1 cellular context compared by ENCODE assay signal in genomic region chr13:78215458-78215857, GRCh38.
A peak's percentile ranks its signal among the peaks of the same experiment; 100 is the strongest.
TF ChIP-seq lines count a peak whose summit lies in the region.

No MANE protein-coding gene starts in this region.

TF ChIP-seq in HEK293, 187 proteins besides CTCF, POLR2A, EP300 and RAD21 (continued from another document and continues in another):
- TF ChIP-seq ZNF488 (tag by site-specific recombination; IDR thresholded peaks at IDR 0.05) (no peak), EGR2 (tag by site-specific recombination; IDR thresholded peaks at IDR 0.05; ENCODE audit: low read depth) (no peak), ZNF10 (tag by site-specific recombination; IDR thresholded peaks at IDR 0.05) (no peak), KLF16 (tag by site-specific recombination; IDR thresholded peaks at IDR 0.05) (peak; percentile 55), ZSCAN23 (tag by site-specific recombination; IDR thresholded peaks at IDR 0.05) (no peak), SP7 (tag by site-specific recombination; IDR thresholded peaks at IDR 0.05) (no peak), ZNF211 (tag by site-specific recombination; IDR thresholded peaks at IDR 0.05; ENCODE audit: low read depth) (no peak), ZNF600 (tag by site-specific recombination; IDR thresholded peaks at IDR 0.05) (no peak), ZNF335 (tag by site-specific recombination; conservative IDR thresholded peaks at IDR 0.05) (no peak), AEBP2 (tag by site-specific recombination; IDR thresholded peaks at IDR 0.05; ENCODE audit: borderline replicate concordance) (no peak), SETDB1 (IDR thresholded peaks at IDR 0.05; ENCODE audit: insufficient read length, low read length) (no peak), ZNF404 (tag by site-specific recombination; IDR thresholded peaks at IDR 0.05) (no peak), ZNF146 (tag by site-specific recombination; IDR thresholded peaks at IDR 0.05) (no peak), ZNF837 (tag by site-specific recombination; IDR thresholded peaks at IDR 0.05) (no peak), PRDM2 (tag by site-specific recombination; IDR thresholded peaks at IDR 0.05; ENCODE audit: borderline replicate concordance) (no peak), MEIS1 (CRISPR knock-in tag; IDR thresholded peaks at IDR 0.05; ENCODE audit: borderline replicate concordance) (no peak), ZNF707 (tag by site-specific recombination; IDR thresholded peaks at IDR 0.05) (no peak), ZBTB26 (tag by site-specific recombination; optimal IDR thresholded peaks at IDR 0.05) (no peak), HOXA7 (CRISPR knock-in tag; IDR thresholded peaks at IDR 0.05; ENCODE audit: borderline replicate concordance) (no peak), ZNF514 (tag by site-specific recombination; IDR thresholded peaks at IDR 0.05) (no peak), ZNF701 (tag by site-specific recombination; IDR thresholded peaks at IDR 0.05) (no peak), HOXD13 (CRISPR knock-in tag; IDR thresholded peaks at IDR 0.05; ENCODE audit: borderline replicate concordance) (0 out of 2 replicates have a peak, but pooled peaks have one; percentile 40), TRIM28 (IDR thresholded peaks at IDR 0.05; ENCODE audit: borderline replicate concordance, low read length) (peak; percentile 77), ZXDB (tag by site-specific recombination; IDR thresholded peaks at IDR 0.05) (no peak), ZNF645 (tag by site-specific recombination; IDR thresholded peaks at IDR 0.05) (no peak), ZEB2 (tag by site-specific recombination; IDR thresholded peaks at IDR 0.05) (0 out of 2 replicates have a peak, but pooled peaks have one; percentile 47), KLF1 (tag by site-specific recombination; IDR thresholded peaks at IDR 0.05) (no peak), BCL11B (tag by site-specific recombination; IDR thresholded peaks at IDR 0.05; ENCODE audit: low read depth) (0 out of 2 replicates have a peak, but pooled peaks have one; percentile 47), ZFP3 (tag by site-specific recombination; IDR thresholded peaks at IDR 0.05; ENCODE audit: low read depth) (no peak), KLF10 (tag by site-specific recombination; IDR thresholded peaks at IDR 0.05) (0 out of 2 replicates have a peak, but pooled peaks have one; percentile 36), ZNF426 (tag by site-specific recombination; IDR thresholded peaks at IDR 0.05) (no peak), ZNF16 (tag by site-specific recombination; IDR thresholded peaks at IDR 0.05; ENCODE audit: low read depth) (no peak), ZNF843 (tag by site-specific recombination; IDR thresholded peaks at IDR 0.05) (peak; percentile 41; the same call in 1 of the 2 replicates), ZBTB17 (tag by site-specific recombination; IDR thresholded peaks at IDR 0.05) (no peak), REPIN1 (tag by site-specific recombination; IDR thresholded peaks at IDR 0.05; ENCODE audit: low read depth) (no peak), ZNF776 (tag by site-specific recombination; IDR thresholded peaks at IDR 0.05; ENCODE audit: borderline replicate concordance) (no peak), ZNF658 (tag by site-specific recombination; IDR thresholded peaks at IDR 0.05) (no peak), ZNF768 (tag by site-specific recombination; IDR thresholded peaks at IDR 0.05) (no peak), ZNF324 (tag by site-specific recombination; IDR thresholded peaks at IDR 0.05) (no peak), YY2 (tag by site-specific recombination; IDR thresholded peaks at IDR 0.05) (no peak), WT1 (tag by site-specific recombination; IDR thresholded peaks at IDR 0.05) (peak; percentile 33; the same call in 1 of the 2 replicates), ZNF777 (tag by site-specific recombination; IDR thresholded peaks at IDR 0.05; ENCODE audit: borderline replicate concordance) (no peak), ZNF660 (tag by site-specific recombination; IDR thresholded peaks at IDR 0.05) (no peak), ZNF302 (tag by site-specific recombination; IDR thresholded peaks at IDR 0.05; ENCODE audit: low read depth) (no peak), ZBTB7A (tag by site-specific recombination; IDR thresholded peaks at IDR 0.05; ENCODE audit: low read depth) (no peak), SCRT2 (tag by site-specific recombination; IDR thresholded peaks at IDR 0.05) (no peak), ZFP69B (tag by site-specific recombination; IDR thresholded peaks at IDR 0.05) (no peak), ZSCAN30 (tag by site-specific recombination; IDR thresholded peaks at IDR 0.05) (no peak), ZNF571 (tag by site-specific recombination; IDR thresholded peaks at IDR 0.05) (no peak), SALL2 (tag by site-specific recombination; IDR thresholded peaks at IDR 0.05; ENCODE audit: borderline replicate concordance) (no peak), ZNF792 (tag by site-specific recombination; IDR thresholded peaks at IDR 0.05) (no peak), ZNF830 (tag by site-specific recombination; IDR thresholded peaks at IDR 0.05; ENCODE audit: low read depth) (no peak), ZNF184 (tag by site-specific recombination; IDR thresholded peaks at IDR 0.05) (no peak)
- TF ChIP-seq, protein P1, sequence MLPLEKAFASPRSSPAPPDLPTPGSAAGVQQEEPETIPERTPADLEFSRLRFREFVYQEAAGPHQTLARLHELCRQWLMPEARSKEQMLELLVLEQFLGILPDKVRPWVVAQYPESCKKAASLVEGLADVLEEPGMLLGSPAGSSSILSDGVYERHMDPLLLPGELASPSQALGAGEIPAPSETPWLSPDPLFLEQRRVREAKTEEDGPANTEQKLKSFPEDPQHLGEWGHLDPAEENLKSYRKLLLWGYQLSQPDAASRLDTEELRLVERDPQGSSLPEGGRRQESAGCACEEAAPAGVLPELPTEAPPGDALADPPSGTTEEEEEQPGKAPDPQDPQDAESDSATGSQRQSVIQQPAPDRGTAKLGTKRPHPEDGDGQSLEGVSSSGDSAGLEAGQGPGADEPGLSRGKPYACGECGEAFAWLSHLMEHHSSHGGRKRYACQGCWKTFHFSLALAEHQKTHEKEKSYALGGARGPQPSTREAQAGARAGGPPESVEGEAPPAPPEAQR (tag by site-specific recombination; IDR thresholded peaks at IDR 0.05) = no peak
- TF ChIP-seq, protein P2, sequence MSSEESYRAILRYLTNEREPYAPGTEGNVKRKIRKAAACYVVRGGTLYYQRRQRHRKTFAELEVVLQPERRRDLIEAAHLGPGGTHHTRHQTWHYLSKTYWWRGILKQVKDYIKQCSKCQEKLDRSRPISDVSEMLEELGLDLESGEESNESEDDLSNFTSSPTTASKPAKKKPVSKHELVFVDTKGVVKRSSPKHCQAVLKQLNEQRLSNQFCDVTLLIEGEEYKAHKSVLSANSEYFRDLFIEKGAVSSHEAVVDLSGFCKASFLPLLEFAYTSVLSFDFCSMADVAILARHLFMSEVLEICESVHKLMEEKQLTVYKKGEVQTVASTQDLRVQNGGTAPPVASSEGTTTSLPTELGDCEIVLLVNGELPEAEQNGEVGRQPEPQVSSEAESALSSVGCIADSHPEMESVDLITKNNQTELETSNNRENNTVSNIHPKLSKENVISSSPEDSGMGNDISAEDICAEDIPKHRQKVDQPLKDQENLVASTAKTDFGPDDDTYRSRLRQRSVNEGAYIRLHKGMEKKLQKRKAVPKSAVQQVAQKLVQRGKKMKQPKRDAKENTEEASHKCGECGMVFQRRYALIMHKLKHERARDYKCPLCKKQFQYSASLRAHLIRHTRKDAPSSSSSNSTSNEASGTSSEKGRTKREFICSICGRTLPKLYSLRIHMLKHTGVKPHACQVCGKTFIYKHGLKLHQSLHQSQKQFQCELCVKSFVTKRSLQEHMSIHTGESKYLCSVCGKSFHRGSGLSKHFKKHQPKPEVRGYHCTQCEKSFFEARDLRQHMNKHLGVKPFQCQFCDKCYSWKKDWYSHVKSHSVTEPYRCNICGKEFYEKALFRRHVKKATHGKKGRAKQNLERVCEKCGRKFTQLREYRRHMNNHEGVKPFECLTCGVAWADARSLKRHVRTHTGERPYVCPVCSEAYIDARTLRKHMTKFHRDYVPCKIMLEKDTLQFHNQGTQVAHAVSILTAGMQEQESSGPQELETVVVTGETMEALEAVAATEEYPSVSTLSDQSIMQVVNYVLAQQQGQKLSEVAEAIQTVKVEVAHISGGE (tag by site-specific recombination; conservative IDR thresholded peaks at IDR 0.05; ENCODE audit: low read depth) = no peak
- TF ChIP-seq, protein P3, sequence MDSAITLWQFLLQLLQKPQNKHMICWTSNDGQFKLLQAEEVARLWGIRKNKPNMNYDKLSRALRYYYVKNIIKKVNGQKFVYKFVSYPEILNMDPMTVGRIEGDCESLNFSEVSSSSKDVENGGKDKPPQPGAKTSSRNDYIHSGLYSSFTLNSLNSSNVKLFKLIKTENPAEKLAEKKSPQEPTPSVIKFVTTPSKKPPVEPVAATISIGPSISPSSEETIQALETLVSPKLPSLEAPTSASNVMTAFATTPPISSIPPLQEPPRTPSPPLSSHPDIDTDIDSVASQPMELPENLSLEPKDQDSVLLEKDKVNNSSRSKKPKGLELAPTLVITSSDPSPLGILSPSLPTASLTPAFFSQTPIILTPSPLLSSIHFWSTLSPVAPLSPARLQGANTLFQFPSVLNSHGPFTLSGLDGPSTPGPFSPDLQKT (IDR thresholded peaks at IDR 0.05; ENCODE audit: borderline replicate concordance, low read depth, low read length) = no peak
